7 cellular contexts compared by ENCODE assay signal in genomic region chr15:82044373-82045178, GRCh38. TPM values are rescaled to one million over a fixed set of nuclear protein-coding genes. Genes with fewer than 3 reads are reported as not detected.
DNase-seq lines count a peak whose midpoint lies in the region; TF ChIP-seq lines count a peak whose summit lies in the region.

No MANE protein-coding gene starts in this region.

- H3K9me3 ChIP-seq in esophagus muscularis mucosa (no peaks in the 10 kb centered on the region), muscle layer of duodenum (ENCODE audit: control insufficient read depth in 1 of 2, low read length in 2 of 2) (no peaks in the 10 kb centered on the region), transverse colon (no peaks in the 10 kb centered on the region)

- 2% methylated on average over 13 of the region's 54 CpGs for WGBS in esophagus muscularis mucosa
- WGBS in transverse colon (ENCODE audit: low coverage in 1 of 2), 2 donors, result 3% methylated on average over 47 of the region's 54 CpGs; no CpG with 5 or more reads in 1 of the 2 donors

- peaks cover 0 to 10% (median 3%) of the 10 kb centered on the region in 4 donors for H3K36me3 ChIP-seq in esophagus muscularis mucosa
- H3K36me3 ChIP-seq in muscle layer of duodenum (ENCODE audit: control insufficient read depth in 1 of 2, insufficient read depth in 2 of 2, low read length in 2 of 2), result no peaks in the 10 kb centered on the region
- H3K36me3 ChIP-seq in transverse colon, result no peaks in the 10 kb centered on the region

- H3K27me3 ChIP-seq in esophagus muscularis mucosa (no peaks in the 10 kb centered on the region), muscle layer of duodenum (ENCODE audit: low read depth, low read length) (no peaks in the 10 kb centered on the region), transverse colon (peaks cover 34% of the 10 kb centered on the region)

- TF ChIP-seq CTCF in esophagus muscularis mucosa (IDR thresholded peaks at IDR 0.05), result no peak
- TF ChIP-seq CTCF in transverse colon (IDR thresholded peaks at IDR 0.05), result no peak

- peak overlapping the region; percentile 89 to 99 (median 96) for H3K27ac ChIP-seq in esophagus muscularis mucosa (replicated peaks in 1 of 4)
- no peak overlapping the region for H3K27ac ChIP-seq in muscle layer of duodenum (ENCODE audit: low read length)
- H3K27ac ChIP-seq in transverse colon, result peak overlapping the region; percentile 91 to 97 (median 94)

- DNase-seq in G401 (ENCODE audit: low spot score), result peak; percentile 43
- DNase-seq in NCI-H128 (lab: John Stamatoyannopoulos, UW; ENCODE audit: unreplicated experiment), result peak; percentile 3
- peak; percentile 61 for DNase-seq in activated CD8-positive, alpha-beta memory T cell treated with anti-CD3 and anti-CD28 coated beads, Interleukin-2, amount 50 U/mL, for 48 hours
- DNase-seq in esophagus muscularis mucosa (ENCODE audit: extremely low spot score), result no peak
- DNase-seq in transverse colon, result peak; percentile 26
- no peak for DNase-seq in midbrain (lab: John Stamatoyannopoulos, UW)

- TF ChIP-seq EP300 in esophagus muscularis mucosa (IDR thresholded peaks at IDR 0.05) (no peak), transverse colon (IDR thresholded peaks at IDR 0.05; ENCODE audit: low read depth) (no peak)

- in situ Hi-C loops in G401 (cut with HindIII; ENCODE audit: low sequenced_read_pairs) (no loop called here), transverse colon (cut with MboI; ENCODE audit: low pct_ligation_motif_present in 1 of 4, low pct_unique_long_range_greater_than_20kb in 1 of 4, low sequenced_read_pairs in 3 of 4) (no loop called here)

- peak overlapping the region; percentile 65 to 97 (median 92) for H3K4me3 ChIP-seq in esophagus muscularis mucosa
- peak overlapping the region; percentile 65 to 95 for H3K4me3 ChIP-seq in muscle layer of duodenum (ENCODE audit: low read depth in 1 of 2, low read length in 2 of 2)
- peak overlapping the region; percentile 30 to 90 (median 74) for H3K4me3 ChIP-seq in transverse colon

- intact Hi-C loops in esophagus muscularis mucosa (cut with DNase I) (loop anchor here (5.0 to 10.0 kb wide), 4 partner anchors 160 to 1350 kb away; partner anchors contain the start of gene ABHD17C), transverse colon (cut with DNase I; ENCODE audit: low total_unique reads) (no loop called here)

- no peak for TF ChIP-seq POLR2A in esophagus muscularis mucosa (IDR thresholded peaks at IDR 0.05; ENCODE audit: low read depth)
- TF ChIP-seq POLR2A in transverse colon (IDR thresholded peaks at IDR 0.05), result no peak

- H3K4me1 ChIP-seq in esophagus muscularis mucosa (peaks cover 25 to 48% (median 39%) of the 10 kb centered on the region in 4 donors), muscle layer of duodenum (ENCODE audit: control insufficient read depth in 1 of 2, insufficient read depth in 2 of 2, low read length in 2 of 2) (peaks cover 0 to 10% of the 10 kb centered on the region in 2 donors), transverse colon (peaks cover 7 to 35% (median 25%) of the 10 kb centered on the region in 4 donors)

RNA-seq across cellular contexts. Expression of gene MEX3B, which starts 1.2 kb away (rescaled TPM):
- not detected in 2 replicates for total RNA-seq in G401 (2014; rRNA removed; shearing (Covaris generic))
- total RNA-seq in esophagus muscularis mucosa (1 to 10 TPM; 1.5 to 2.4 (median 1.9) TPM), transverse colon (10 to 100 TPM in 1 of 4 donors, 1 to 10 TPM in 1, under 1 TPM in 1, not detected in 1; 0.68 to 14.9 (median 1.7) TPM)

Comparison
In these comparisons a context has a peak if more than half of its experiments do, and no peak if none do; other contexts are left out.
1. DNase-seq: peak in G401 (single experiment), NCI-H128 (single experiment), activated CD8-positive, alpha-beta memory T cell treated with anti-CD3 and anti-CD28 coated beads, Interleukin-2, amount 50 U/mL, for 48 hours (single experiment) and transverse colon (single experiment); none in esophagus muscularis mucosa (single experiment) and midbrain (single experiment).
2. Peak in every context shown above with its lines, with median percentiles within 50 percentile points of each other: H3K4me3 ChIP-seq.